ENCODE assay signal across 2 cellular contexts in the genomic region with DNA sequence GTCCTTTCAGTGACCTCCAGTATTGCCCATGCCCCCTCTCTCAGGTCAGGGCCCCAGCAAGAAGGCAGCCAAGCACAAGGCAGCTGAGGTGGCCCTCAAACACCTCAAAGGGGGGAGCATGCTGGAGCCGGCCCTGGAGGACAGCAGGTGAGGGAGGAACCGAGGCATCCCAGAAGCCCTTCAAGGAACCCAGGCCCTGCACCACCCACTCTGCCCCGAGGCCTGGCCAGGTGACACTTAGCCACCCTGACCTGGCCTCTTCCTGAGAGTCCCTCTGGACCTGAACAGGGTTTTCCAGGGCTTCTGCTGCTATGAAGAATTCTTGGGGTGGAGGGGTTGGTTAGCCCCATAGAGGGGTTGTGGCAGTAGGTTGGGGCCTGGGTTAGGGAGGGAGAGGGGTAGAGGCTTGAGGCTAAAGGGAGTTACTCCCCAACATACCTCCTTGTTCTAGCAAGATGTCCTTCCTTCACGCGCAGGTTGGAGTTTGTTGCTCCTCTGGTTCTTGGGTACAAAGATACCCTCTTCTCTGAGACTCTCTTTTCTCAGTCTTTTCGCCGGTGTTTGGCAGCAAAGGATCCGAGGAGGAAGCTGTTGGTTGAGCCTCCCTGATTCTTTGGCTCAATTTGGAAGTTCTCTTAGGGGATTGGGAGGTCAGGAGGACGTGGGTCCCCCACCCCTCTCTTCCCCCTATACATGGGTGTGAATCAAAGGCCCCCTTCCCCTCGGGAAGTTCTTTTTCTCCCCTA.
TF ChIP-seq lines count a peak whose summit lies in the region.

No MANE protein-coding gene starts in this region.

TF ChIP-seq in SK-N-SH, 30 proteins besides CTCF, POLR2A, EP300 and RAD21 (continued from another document):
- TF ChIP-seq SMC3 (IDR thresholded peaks at IDR 0.05; ENCODE audit: low read depth, low read length) (no peak), FOXJ3 (CRISPR knock-in tag; IDR thresholded peaks at IDR 0.05) (no peak), YY1 (IDR thresholded peaks at IDR 0.05; ENCODE audit: low read depth) (no peak)

TF ChIP-seq in SK-N-SH treated with all-trans-retinoic acid at 6 μM for 48 hours, 23 proteins besides CTCF, POLR2A, EP300 and RAD21 (continued from another document):
- TF ChIP-seq, protein P1, sequence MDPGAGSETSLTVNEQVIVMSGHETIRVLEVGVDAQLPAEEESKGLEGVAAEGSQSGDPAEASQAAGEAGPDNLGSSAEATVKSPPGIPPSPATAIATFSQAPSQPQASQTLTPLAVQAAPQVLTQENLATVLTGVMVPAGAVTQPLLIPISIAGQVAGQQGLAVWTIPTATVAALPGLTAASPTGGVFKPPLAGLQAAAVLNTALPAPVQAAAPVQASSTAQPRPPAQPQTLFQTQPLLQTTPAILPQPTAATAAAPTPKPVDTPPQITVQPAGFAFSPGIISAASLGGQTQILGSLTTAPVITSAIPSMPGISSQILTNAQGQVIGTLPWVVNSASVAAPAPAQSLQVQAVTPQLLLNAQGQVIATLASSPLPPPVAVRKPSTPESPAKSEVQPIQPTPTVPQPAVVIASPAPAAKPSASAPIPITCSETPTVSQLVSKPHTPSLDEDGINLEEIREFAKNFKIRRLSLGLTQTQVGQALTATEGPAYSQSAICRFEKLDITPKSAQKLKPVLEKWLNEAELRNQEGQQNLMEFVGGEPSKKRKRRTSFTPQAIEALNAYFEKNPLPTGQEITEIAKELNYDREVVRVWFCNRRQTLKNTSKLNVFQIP (CRISPR knock-in tag; IDR thresholded peaks at IDR 0.05; ENCODE audit: borderline replicate concordance, low read depth) = no peak
- TF ChIP-seq ZNF70 (CRISPR knock-in tag; IDR thresholded peaks at IDR 0.05) (no peak), OSR1 (CRISPR knock-in tag; IDR thresholded peaks at IDR 0.05) (no peak), ZNF565 (CRISPR knock-in tag; conservative IDR thresholded peaks at IDR 0.05; ENCODE audit: low read depth) (no peak), ISL1 (CRISPR knock-in tag; IDR thresholded peaks at IDR 0.05) (no peak), ZFP3 (CRISPR knock-in tag; IDR thresholded peaks at IDR 0.05) (no peak), TOX (CRISPR knock-in tag; IDR thresholded peaks at IDR 0.05; ENCODE audit: borderline replicate concordance) (no peak), CSDC2 (CRISPR knock-in tag; IDR thresholded peaks at IDR 0.05) (no peak), TCF4 (CRISPR knock-in tag; IDR thresholded peaks at IDR 0.05; ENCODE audit: borderline replicate concordance) (no peak), PPARA (CRISPR knock-in tag; IDR thresholded peaks at IDR 0.05; ENCODE audit: borderline replicate concordance) (no peak)
- TF ChIP-seq, protein P2, sequence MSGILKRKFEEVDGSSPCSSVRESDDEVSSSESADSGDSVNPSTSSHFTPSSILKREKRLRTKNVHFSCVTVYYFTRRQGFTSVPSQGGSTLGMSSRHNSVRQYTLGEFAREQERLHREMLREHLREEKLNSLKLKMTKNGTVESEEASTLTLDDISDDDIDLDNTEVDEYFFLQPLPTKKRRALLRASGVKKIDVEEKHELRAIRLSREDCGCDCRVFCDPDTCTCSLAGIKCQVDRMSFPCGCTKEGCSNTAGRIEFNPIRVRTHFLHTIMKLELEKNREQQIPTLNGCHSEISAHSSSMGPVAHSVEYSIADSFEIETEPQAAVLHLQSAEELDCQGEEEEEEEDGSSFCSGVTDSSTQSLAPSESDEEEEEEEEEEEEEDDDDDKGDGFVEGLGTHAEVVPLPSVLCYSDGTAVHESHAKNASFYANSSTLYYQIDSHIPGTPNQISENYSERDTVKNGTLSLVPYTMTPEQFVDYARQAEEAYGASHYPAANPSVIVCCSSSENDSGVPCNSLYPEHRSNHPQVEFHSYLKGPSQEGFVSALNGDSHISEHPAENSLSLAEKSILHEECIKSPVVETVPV (CRISPR knock-in tag; IDR thresholded peaks at IDR 0.05) = no peak
- TF ChIP-seq, protein P3, sequence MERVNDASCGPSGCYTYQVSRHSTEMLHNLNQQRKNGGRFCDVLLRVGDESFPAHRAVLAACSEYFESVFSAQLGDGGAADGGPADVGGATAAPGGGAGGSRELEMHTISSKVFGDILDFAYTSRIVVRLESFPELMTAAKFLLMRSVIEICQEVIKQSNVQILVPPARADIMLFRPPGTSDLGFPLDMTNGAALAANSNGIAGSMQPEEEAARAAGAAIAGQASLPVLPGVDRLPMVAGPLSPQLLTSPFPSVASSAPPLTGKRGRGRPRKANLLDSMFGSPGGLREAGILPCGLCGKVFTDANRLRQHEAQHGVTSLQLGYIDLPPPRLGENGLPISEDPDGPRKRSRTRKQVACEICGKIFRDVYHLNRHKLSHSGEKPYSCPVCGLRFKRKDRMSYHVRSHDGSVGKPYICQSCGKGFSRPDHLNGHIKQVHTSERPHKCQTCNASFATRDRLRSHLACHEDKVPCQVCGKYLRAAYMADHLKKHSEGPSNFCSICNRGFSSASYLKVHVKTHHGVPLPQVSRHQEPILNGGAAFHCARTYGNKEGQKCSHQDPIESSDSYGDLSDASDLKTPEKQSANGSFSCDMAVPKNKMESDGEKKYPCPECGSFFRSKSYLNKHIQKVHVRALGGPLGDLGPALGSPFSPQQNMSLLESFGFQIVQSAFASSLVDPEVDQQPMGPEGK (CRISPR knock-in tag; IDR thresholded peaks at IDR 0.05; ENCODE audit: borderline replicate concordance) = no peak
- TF ChIP-seq, protein P4, sequence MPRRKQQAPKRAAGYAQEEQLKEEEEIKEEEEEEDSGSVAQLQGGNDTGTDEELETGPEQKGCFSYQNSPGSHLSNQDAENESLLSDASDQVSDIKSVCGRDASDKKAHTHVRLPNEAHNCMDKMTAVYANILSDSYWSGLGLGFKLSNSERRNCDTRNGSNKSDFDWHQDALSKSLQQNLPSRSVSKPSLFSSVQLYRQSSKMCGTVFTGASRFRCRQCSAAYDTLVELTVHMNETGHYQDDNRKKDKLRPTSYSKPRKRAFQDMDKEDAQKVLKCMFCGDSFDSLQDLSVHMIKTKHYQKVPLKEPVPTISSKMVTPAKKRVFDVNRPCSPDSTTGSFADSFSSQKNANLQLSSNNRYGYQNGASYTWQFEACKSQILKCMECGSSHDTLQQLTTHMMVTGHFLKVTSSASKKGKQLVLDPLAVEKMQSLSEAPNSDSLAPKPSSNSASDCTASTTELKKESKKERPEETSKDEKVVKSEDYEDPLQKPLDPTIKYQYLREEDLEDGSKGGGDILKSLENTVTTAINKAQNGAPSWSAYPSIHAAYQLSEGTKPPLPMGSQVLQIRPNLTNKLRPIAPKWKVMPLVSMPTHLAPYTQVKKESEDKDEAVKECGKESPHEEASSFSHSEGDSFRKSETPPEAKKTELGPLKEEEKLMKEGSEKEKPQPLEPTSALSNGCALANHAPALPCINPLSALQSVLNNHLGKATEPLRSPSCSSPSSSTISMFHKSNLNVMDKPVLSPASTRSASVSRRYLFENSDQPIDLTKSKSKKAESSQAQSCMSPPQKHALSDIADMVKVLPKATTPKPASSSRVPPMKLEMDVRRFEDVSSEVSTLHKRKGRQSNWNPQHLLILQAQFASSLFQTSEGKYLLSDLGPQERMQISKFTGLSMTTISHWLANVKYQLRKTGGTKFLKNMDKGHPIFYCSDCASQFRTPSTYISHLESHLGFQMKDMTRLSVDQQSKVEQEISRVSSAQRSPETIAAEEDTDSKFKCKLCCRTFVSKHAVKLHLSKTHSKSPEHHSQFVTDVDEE (CRISPR knock-in tag; IDR thresholded peaks at IDR 0.05) = no peak
- TF ChIP-seq, protein P5, sequence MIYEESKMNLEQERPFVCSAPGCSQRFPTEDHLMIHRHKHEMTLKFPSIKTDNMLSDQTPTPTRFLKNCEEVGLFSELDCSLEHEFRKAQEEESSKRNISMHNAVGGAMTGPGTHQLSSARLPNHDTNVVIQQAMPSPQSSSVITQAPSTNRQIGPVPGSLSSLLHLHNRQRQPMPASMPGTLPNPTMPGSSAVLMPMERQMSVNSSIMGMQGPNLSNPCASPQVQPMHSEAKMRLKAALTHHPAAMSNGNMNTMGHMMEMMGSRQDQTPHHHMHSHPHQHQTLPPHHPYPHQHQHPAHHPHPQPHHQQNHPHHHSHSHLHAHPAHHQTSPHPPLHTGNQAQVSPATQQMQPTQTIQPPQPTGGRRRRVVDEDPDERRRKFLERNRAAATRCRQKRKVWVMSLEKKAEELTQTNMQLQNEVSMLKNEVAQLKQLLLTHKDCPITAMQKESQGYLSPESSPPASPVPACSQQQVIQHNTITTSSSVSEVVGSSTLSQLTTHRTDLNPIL (CRISPR knock-in tag; IDR thresholded peaks at IDR 0.05; ENCODE audit: low read depth) = no peak
